Comparison of ENCODE assay signal across 9 cellular contexts in genomic region chr11:82960779-82961143, GRCh38. TPM values are rescaled to one million over a fixed set of nuclear protein-coding genes. Genes with fewer than 3 reads are reported as not detected.
DNase-seq lines count a peak whose midpoint lies in the region; ATAC-seq lines count a peak whose summit lies in the region.
"Had no signal": no experiment of that assay in that cellular context is flagged by ENCODE, and none has a peak within 500 bp of the region (broad histone marks: within the 10 kb centered on the region; RNA-seq: fewer than 3 reads in every experiment).

No MANE protein-coding gene starts in this region.

- POLR2A ChIA-PET in CD8-positive, alpha-beta memory T cell (lab: Charles Lee) = interaction anchor here (0.7 to 2.2 kb wide), 8 partner anchors 11 to 196 kb away, joined by 3 to 17 read pairs (median 4); partner anchors contain the start of genes DDIAS, PCF11 and PRCP

- no peaks in the 10 kb centered on the region for H3K27me3 Mint-ChIP-seq in CD8-positive, alpha-beta memory T cell
- no peaks in the 10 kb centered on the region for H3K27me3 Mint-ChIP-seq in activated T-helper 1 cell treated with anti-CD3 and anti-CD28 coated beads, Interleukin-12 subunit alpha, Interleukin-12 subunit beta, Interleukin-2, Interleukin-4 antibody, amounts not matched to agents 30 ng/mL and 10 ng/mL and 1 ng/mL, durations not matched to agents 14 hours and 24 hours and 36 hours (ENCODE audit: insufficient read depth)

- peak overlapping the region; percentile 70 for H3K27ac ChIP-seq in CD8-positive, alpha-beta memory T cell (ENCODE audit: low read depth, low read length)
- H3K27ac ChIP-seq: sigmoid colon had no signal

- CTCF ChIA-PET in CD8-positive, alpha-beta memory T cell (lab: Charles Lee) = interaction anchor here (1.0 to 2.7 kb wide), 7 partner anchors 29 to 45 kb away, joined by 3 to 10 read pairs (median 5); no protein-coding TSS in a partner anchor

- peaks cover 0 to 4% (median 3%) of the 10 kb centered on the region in 3 donors for H3K36me3 Mint-ChIP-seq in CD8-positive, alpha-beta memory T cell
- H3K36me3 Mint-ChIP-seq in activated T-helper 1 cell treated with anti-CD3 and anti-CD28 coated beads, Interleukin-12 subunit alpha, Interleukin-12 subunit beta, Interleukin-2, Interleukin-4 antibody, amounts not matched to agents 30 ng/mL and 10 ng/mL and 1 ng/mL, durations not matched to agents 14 hours and 24 hours and 36 hours (ENCODE audit: low read depth) = peaks cover 8% of the 10 kb centered on the region

- peaks cover 2 to 8% (median 4%) of the 10 kb centered on the region in 5 donors for H3K9me3 Mint-ChIP-seq in CD8-positive, alpha-beta memory T cell
- peaks cover 18% of the 10 kb centered on the region for H3K9me3 Mint-ChIP-seq in activated T-helper 1 cell treated with anti-CD3 and anti-CD28 coated beads, Interleukin-12 subunit alpha, Interleukin-12 subunit beta, Interleukin-2, Interleukin-4 antibody, amounts not matched to agents 30 ng/mL and 10 ng/mL and 1 ng/mL, durations not matched to agents 14 hours and 24 hours and 36 hours

- peak; percentile 15 for ATAC-seq in GM19043 (IDR thresholded peaks at IDR 0.05; ENCODE audit: low read depth, unreplicated experiment)
- ATAC-seq in HG03139 (IDR thresholded peaks at IDR 0.05; ENCODE audit: unreplicated experiment) = peak; percentile 24

- peak overlapping the region; percentile 90 to 98 (median 96) for H3K27ac Mint-ChIP-seq in CD8-positive, alpha-beta memory T cell
- peak overlapping the region; percentile 91 for H3K27ac Mint-ChIP-seq in activated T-helper 1 cell treated with anti-CD3 and anti-CD28 coated beads, Interleukin-12 subunit alpha, Interleukin-12 subunit beta, Interleukin-2, Interleukin-4 antibody, amounts not matched to agents 30 ng/mL and 10 ng/mL and 1 ng/mL, durations not matched to agents 14 hours and 24 hours and 36 hours

- H3K36me3 ChIP-seq in CD8-positive, alpha-beta memory T cell (ENCODE audit: insufficient read depth, low read length) = no peaks in the 10 kb centered on the region
- H3K36me3 ChIP-seq: sigmoid colon had no signal

- peaks cover 4% of the 10 kb centered on the region for H3K9me3 ChIP-seq in CD8-positive, alpha-beta memory T cell (ENCODE audit: low read length)

- peak overlapping the region; percentile 55 to 81 (median 78) for H3K4me3 Mint-ChIP-seq in CD8-positive, alpha-beta memory T cell
- peak overlapping the region; percentile 68 for H3K4me3 Mint-ChIP-seq in activated T-helper 1 cell treated with anti-CD3 and anti-CD28 coated beads, Interleukin-12 subunit alpha, Interleukin-12 subunit beta, Interleukin-2, Interleukin-4 antibody, amounts not matched to agents 30 ng/mL and 10 ng/mL and 1 ng/mL, durations not matched to agents 14 hours and 24 hours and 36 hours

- intact Hi-C loops in activated T-helper 1 cell treated with anti-CD3 and anti-CD28 coated beads, Interleukin-12 subunit alpha, Interleukin-12 subunit beta, Interleukin-2, Interleukin-4 antibody, amounts not matched to agents 30 ng/mL and 10 ng/mL and 1 ng/mL, durations not matched to agents 14 hours and 24 hours and 36 hours (cut with micrococcal nuclease) = loop anchor here (1.0 to 2.0 kb wide), 9 partner anchors 9 to 233 kb away; partner anchors contain the start of genes ANKRD42, DDIAS and RAB30

- DNase-seq in CD8-positive, alpha-beta memory T cell = no peak
- DNase-seq in activated T-helper 1 cell treated with anti-CD3 and anti-CD28 coated beads, Interleukin-12 subunit alpha, Interleukin-12 subunit beta, Interleukin-2, Interleukin-4 antibody, amounts not matched to agents 30 ng/mL and 10 ng/mL and 1 ng/mL, durations not matched to agents 14 hours and 24 hours and 36 hours (ENCODE audit: low spot score) = no peak
- no peak for DNase-seq in SK-N-DZ (ENCODE audit: low spot score)
- DNase-seq in HUDEP-2 (lab: John Stamatoyannopoulos, UW; ENCODE audit: unreplicated experiment in 76 of 76) = no peak
- DNase-seq in HK-2 (ENCODE audit: unreplicated experiment) = no peak
- no peak for DNase-seq in NCI-H526 (lab: John Stamatoyannopoulos, UW)
- DNase-seq: sigmoid colon had no signal

- H3K4me3 ChIP-seq in CD8-positive, alpha-beta memory T cell (ENCODE audit: low read length) = peak overlapping the region; percentile 49
- H3K4me3 ChIP-seq: sigmoid colon had no signal

- H3K4me1 ChIP-seq in CD8-positive, alpha-beta memory T cell (ENCODE audit: insufficient read depth, low read length) = peaks cover 79% of the 10 kb centered on the region
- H3K4me1 ChIP-seq: sigmoid colon had no signal

- peaks cover 68 to 93% (median 91%) of the 10 kb centered on the region in 3 donors for H3K4me1 Mint-ChIP-seq in CD8-positive, alpha-beta memory T cell
- peaks cover 58% of the 10 kb centered on the region for H3K4me1 Mint-ChIP-seq in activated T-helper 1 cell treated with anti-CD3 and anti-CD28 coated beads, Interleukin-12 subunit alpha, Interleukin-12 subunit beta, Interleukin-2, Interleukin-4 antibody, amounts not matched to agents 30 ng/mL and 10 ng/mL and 1 ng/mL, durations not matched to agents 14 hours and 24 hours and 36 hours (ENCODE audit: low read depth)

- no peaks in the 10 kb centered on the region for H3K27me3 ChIP-seq in CD8-positive, alpha-beta memory T cell (ENCODE audit: insufficient read depth, low read length, poor library complexity, severe bottlenecking)

RNA-seq across cellular contexts. Expression of gene DDIAS, which starts 59.2 kb away (rescaled TPM):
- 10 to 100 TPM; 23.8 to 27.8 TPM for total RNA-seq in CD8-positive, alpha-beta memory T cell
- polyA plus RNA-seq in CD8-positive, alpha-beta memory T cell = 1.6 TPM
- total RNA-seq in activated T-helper 1 cell treated with anti-CD3 and anti-CD28 coated beads, Interleukin-12 subunit alpha, Interleukin-12 subunit beta, Interleukin-2, Interleukin-4 antibody, amounts not matched to agents 30 ng/mL and 10 ng/mL and 1 ng/mL, durations not matched to agents 14 hours and 24 hours and 36 hours = 28.7 and 29.4 TPM in 2 replicates
- 33.3 and 35.6 TPM in 2 replicates for polyA plus RNA-seq in SK-N-DZ (2014; cell fraction: cytosol; rRNA removed)
- 19.6 and 29.7 TPM in 2 replicates for polyA plus RNA-seq in SK-N-DZ (2014; cell fraction: nucleus; rRNA removed)
